19 cellular contexts compared by ENCODE assay signal in genomic region chr9:123260340-123260739, GRCh38. TPM values are rescaled to one million over a fixed set of nuclear protein-coding genes. Genes with fewer than 3 reads are reported as not detected.
DNase-seq lines count a peak whose midpoint lies in the region; ATAC-seq and FAIRE-seq lines count a peak whose summit lies in the region.
"Had no signal": no experiment of that assay in that cellular context is flagged by ENCODE, and none has a peak within 500 bp of the region (broad histone marks: within the 10 kb centered on the region; RNA-seq: fewer than 3 reads in every experiment).

No MANE protein-coding gene starts in this region.

- H3K27ac ChIP-seq in BLaER1: no peak overlapping the region

- no peak for FAIRE-seq in HTR-8/SVneo (lab: Jason Lieb, UNC)
- FAIRE-seq: H1 had no signal

- ATAC-seq in naive B cell (ENCODE audit: low read depth in 2 of 2) (no peak), GM21529 (IDR thresholded peaks at IDR 0.05; ENCODE audit: unreplicated experiment) (no peak)
- no peak for ATAC-seq in activated naive CD4-positive, alpha-beta T cell treated with anti-CD3 and anti-CD28 coated beads, Interleukin-2, amount 50 U/mL, for 72 hours

- DNase-seq in OCI-M1 (lab: John Stamatoyannopoulos, UW): peak; percentile 12
- no peak for DNase-seq in naive B cell
- DNase-seq in activated naive CD4-positive, alpha-beta T cell treated with anti-CD3 and anti-CD28 coated beads, Interleukin-2, amount 50 U/mL, for 72 hours (ENCODE audit: low spot score in 2 of 2): no peak
- no peak for DNase-seq in HUDEP-2 (lab: John Stamatoyannopoulos, UW; ENCODE audit: unreplicated experiment in 76 of 76)
- DNase-seq in HTR-8/SVneo (ENCODE audit: insufficient read length, low spot score): no peak
- DNase-seq: 8988T; AML-193; C1 segment of cervical spinal cord; Calu3; CD4-positive, alpha-beta T cell; DMS79 treated with DMSO at 0.1 percent for 48 hours; EL; GDM1; HCEC 1CT; KG1 had no signal

- H3K4me1 ChIP-seq in BLaER1: peaks cover 54% of the 10 kb centered on the region

- H3K4me2 ChIP-seq in BLaER1: peak overlapping the region; percentile 32

- no peaks in the 10 kb centered on the region for H3K27me3 ChIP-seq in BLaER1

- H3K4me1 Mint-ChIP-seq in IgD-negative memory B cell (peaks cover 54 to 73% (median 68%) of the 10 kb centered on the region in 3 donors), naive B cell (peaks cover 83 to 99% (median 95%) of the 10 kb centered on the region in 3 donors)

- no peak overlapping the region for H3K9ac ChIP-seq in BLaER1

- H3K4me3 ChIP-seq in BLaER1: no peak overlapping the region

- H3K36me3 ChIP-seq in BLaER1: peaks cover 45% of the 10 kb centered on the region

- H3K27ac Mint-ChIP-seq in IgD-negative memory B cell: peak overlapping the region in 2 of 3 donors; percentile 42 to 91
- H3K27ac Mint-ChIP-seq in naive B cell: peak overlapping the region; percentile 26 to 96 (median 54)
- H3K27ac Mint-ChIP-seq in activated naive CD4-positive, alpha-beta T cell treated with anti-CD3 and anti-CD28 coated beads, Interleukin-2, amount 50 U/mL, for 72 hours: no peak overlapping the region

- no peaks in the 10 kb centered on the region for H3K9me3 Mint-ChIP-seq in IgD-negative memory B cell
- peaks cover 0 to 4% (median 0%) of the 10 kb centered on the region in 7 donors for H3K9me3 Mint-ChIP-seq in naive B cell
- H3K9me3 Mint-ChIP-seq in activated naive CD4-positive, alpha-beta T cell treated with anti-CD3 and anti-CD28 coated beads, Interleukin-2, amount 50 U/mL, for 72 hours: no peaks in the 10 kb centered on the region
- H3K9me3 Mint-ChIP-seq: CD4-positive, alpha-beta T cell had no signal

- H3K27me3 Mint-ChIP-seq in IgD-negative memory B cell: no peaks in the 10 kb centered on the region
- no peaks in the 10 kb centered on the region for H3K27me3 Mint-ChIP-seq in naive B cell
- H3K27me3 Mint-ChIP-seq: CD4-positive, alpha-beta T cell had no signal

- H4K20me1 ChIP-seq in BLaER1: peaks cover 100% of the 10 kb centered on the region

- peaks cover 30% of the 10 kb centered on the region for H3K9me3 ChIP-seq in BLaER1

- H3K4me3 Mint-ChIP-seq in IgD-negative memory B cell: no peak overlapping the region
- peak overlapping the region in 1 of 8 donors; percentile 26 for H3K4me3 Mint-ChIP-seq in naive B cell
- H3K4me3 Mint-ChIP-seq: CD4-positive, alpha-beta T cell had no signal

- peaks cover 10% of the 10 kb centered on the region for H3K36me3 Mint-ChIP-seq in IgD-negative memory B cell
- peaks cover 16 to 18% of the 10 kb centered on the region in 2 donors for H3K36me3 Mint-ChIP-seq in naive B cell
- no peaks in the 10 kb centered on the region for H3K36me3 Mint-ChIP-seq in activated naive CD4-positive, alpha-beta T cell treated with anti-CD3 and anti-CD28 coated beads, Interleukin-2, amount 50 U/mL, for 72 hours

RNA-seq across cellular contexts. Expression of gene STRBP, which starts 8.0 kb away (rescaled TPM):
- polyA plus RNA-seq in IgD-negative memory B cell: 78.0 TPM
- polyA plus RNA-seq in naive B cell (ENCODE audit: low read depth in 6 of 6): 100 to 1,000 TPM; 126 to 197 (median 155) TPM
- 10 to 100 TPM; 31.1 to 34.1 TPM for total RNA-seq in activated naive CD4-positive, alpha-beta T cell treated with anti-CD3 and anti-CD28 coated beads, Interleukin-2, amount 50 U/mL, for 72 hours

Comparison
In these comparisons a context has a peak if more than half of its experiments do, and no peak if none do; other contexts are left out.
1. H3K27ac Mint-ChIP-seq: peak in IgD-negative memory B cell (2 of 3) and naive B cell (6 of 6); none in activated naive CD4-positive, alpha-beta T cell treated with anti-CD3 and anti-CD28 coated beads, Interleukin-2, amount 50 U/mL, for 72 hours (0 of 2).